ENCODE assay signal across 19 cellular contexts in the genomic region with DNA sequence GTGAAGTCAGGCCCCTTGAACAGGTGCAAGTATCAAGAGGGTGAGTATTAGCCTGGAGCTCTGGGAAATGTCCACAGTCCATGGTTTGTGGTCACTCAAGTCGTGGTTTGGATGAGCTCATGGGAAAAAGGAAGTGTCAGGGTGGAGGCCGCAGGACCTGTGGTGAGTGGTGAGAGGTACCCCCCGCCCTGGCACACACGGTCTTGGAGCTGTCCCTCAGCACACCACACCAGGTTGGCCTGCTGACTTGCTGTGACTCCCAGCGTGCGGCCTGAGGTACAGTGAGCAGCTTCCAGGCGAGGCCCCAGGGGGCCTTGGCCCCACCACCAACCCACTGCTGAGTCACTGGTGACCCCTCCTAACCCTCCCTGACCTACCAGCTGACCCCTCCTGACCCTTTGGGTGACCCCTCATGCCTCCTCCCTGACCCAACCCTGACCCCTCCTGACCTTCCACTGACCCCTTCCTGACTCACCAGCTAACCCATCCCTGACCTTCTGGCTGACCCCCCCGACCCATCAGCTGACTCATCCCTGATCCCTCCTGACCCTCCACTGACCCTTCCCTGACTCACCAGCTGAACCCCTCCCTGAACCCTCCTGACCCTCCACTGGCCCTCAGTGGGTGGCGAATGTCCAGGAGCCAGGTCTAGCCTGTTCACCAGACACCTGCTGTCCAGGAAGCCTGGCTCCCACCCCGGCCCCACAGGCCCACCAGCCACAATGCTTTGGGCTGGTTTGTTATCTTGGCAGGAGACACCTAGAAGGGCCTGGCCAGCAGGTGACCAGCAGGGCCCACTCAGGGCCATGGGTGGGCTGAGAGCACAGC. TPM values are rescaled to one million over a fixed set of nuclear protein-coding genes. Genes with fewer than 3 reads are reported as not detected.
DNase-seq lines count a peak whose midpoint lies in the region; ATAC-seq, FAIRE-seq and TF ChIP-seq lines count a peak whose summit lies in the region.
"Had no signal": no experiment of that assay in that cellular context is flagged by ENCODE, and none has a peak within 500 bp of the region (broad histone marks: within the 10 kb centered on the region; RNA-seq: fewer than 3 reads in every experiment).

No MANE protein-coding gene starts in this region.

- peak; percentile 10 for ATAC-seq in stimulated activated naive CD8-positive, alpha-beta T cell treated with anti-CD3 and anti-CD28 coated beads, Interleukin-15, Interleukin-2, amounts not matched to agents 100 U/mL and 50 U/mL, for 24 hours
- no peak for ATAC-seq in stimulated activated naive CD8-positive, alpha-beta T cell treated with anti-CD3 and anti-CD28 coated beads, Interleukin-15, amount 100 ng/mL, for 72 hours
- ATAC-seq in HepG2: peak; percentile 76
- no peak for ATAC-seq in GM21723 (IDR thresholded peaks at IDR 0.05; ENCODE audit: unreplicated experiment)

- H4K20me1 ChIP-seq in HepG2 (ENCODE audit: insufficient read depth, low read length): no peaks in the 10 kb centered on the region; the same call in 1 of the 2 replicates

- no peak overlapping the region for H3K27ac ChIP-seq in HepG2 (ENCODE audit: extremely low read length, insufficient read depth, low read length)
- H3K27ac ChIP-seq: breast epithelium, neutrophil, Peyer's patch, vagina had no signal

- H3K4me1 Mint-ChIP-seq in stimulated activated naive CD8-positive, alpha-beta T cell treated with anti-CD3 and anti-CD28 coated beads, Interleukin-15, amount 100 ng/mL, for 72 hours: peaks cover 44% of the 10 kb centered on the region
- H3K4me1 Mint-ChIP-seq in Calu3 (ENCODE audit: low read depth, unreplicated experiment): peaks cover 34% of the 10 kb centered on the region

- H3K9ac ChIP-seq in HepG2 (ENCODE audit: insufficient read depth, low read depth, low read length): no peak overlapping the region

- peaks cover 28% of the 10 kb centered on the region for H3K4me1 ChIP-seq in HepG2 (ENCODE audit: insufficient read depth, low read length)
- H3K4me1 ChIP-seq: breast epithelium had no signal

- TF ChIP-seq POLR2A in HepG2 (IDR thresholded peaks at IDR 0.05; ENCODE audit: insufficient read depth in 1 of 2, low read depth in 2 of 2, low read length in 2 of 2): no peak

- no TSS peak for BruUV-seq in HepG2 (replicated peaks; lab: Mats Ljungman, UMichigan)
- no TSS peak for BruUV-seq in Calu3 (replicated peaks; lab: Mats Ljungman, UMichigan)

- TF ChIP-seq EP300 in HepG2 (IDR thresholded peaks at IDR 0.05; ENCODE audit: low read depth in 2 of 2, low read length in 2 of 2) (0 out of 4 replicates have a peak, but pooled peaks of 1 of the 2 experiments have one; percentile 22), HepG2 (CRISPR knock-in tag; IDR thresholded peaks at IDR 0.05; ENCODE audit: borderline replicate concordance) (no peak)

- CTCF ChIA-PET in HepG2 (lab: Yijun Ruan, JAX; ENCODE audit: low intra/inter-chr PET ratio, low total read pairs) (no interaction called here), Calu3 (lab: Charles Lee) (interaction anchor here (0.6 to 0.8 kb wide), 2 partner anchors 46 to 70 kb away, joined by 5 to 6 read pairs; partner anchors contain the start of gene TRIM11)

- no peaks in the 10 kb centered on the region for H3K27me3 ChIP-seq in HepG2 (ENCODE audit: control insufficient read depth in 1 of 2, insufficient read depth in 2 of 2, low read length in 2 of 2)
- H3K27me3 ChIP-seq: breast epithelium, Peyer's patch, vagina had no signal

- under 1% methylated on average over 7 of the region's 10 CpGs for WGBS in HepG2 (ENCODE audit: low lambda C conversion rate)

- H3K36me3 ChIP-seq in HepG2 (replicated peaks in 1 of 2; ENCODE audit: control insufficient read depth in 1 of 2, insufficient read depth in 2 of 2, low read length in 2 of 2): no peaks in the 10 kb centered on the region
- H3K36me3 ChIP-seq: breast epithelium, neutrophil, Peyer's patch, vagina had no signal

- H3K27ac Mint-ChIP-seq in stimulated activated naive CD8-positive, alpha-beta T cell treated with anti-CD3 and anti-CD28 coated beads, Interleukin-15, amount 100 ng/mL, for 72 hours: no peak overlapping the region
- H3K27ac Mint-ChIP-seq in Calu3 (ENCODE audit: unreplicated experiment): no peak overlapping the region

- in situ Hi-C loops in HepG2 (cut with HindIII; ENCODE audit: extremely low pct_ligation_motif_present, low pct_unique_long_range_greater_than_20kb): no loop called here

- POLR2A ChIA-PET in HepG2 (lab: Yijun Ruan, JAX): interaction anchor here (0.7 to 1.0 kb wide), 3 partner anchors 19 to 46 kb away, joined by 3 to 4 read pairs (median 3); partner anchors contain the start of gene TRIM11

- intact Hi-C loops in HepG2 (cut with micrococcal nuclease; ENCODE audit: unreplicated experiment): loop anchor here (10.0 kb wide), 1 partner anchor 968 kb away; no protein-coding TSS in a partner anchor
- intact Hi-C loops in Calu3 (cut with micrococcal nuclease; ENCODE audit: unreplicated experiment): no loop called here

- peaks cover 26% of the 10 kb centered on the region for H3K36me3 Mint-ChIP-seq in Calu3 (ENCODE audit: insufficient read depth, unreplicated experiment)

- H3K4me3 ChIP-seq in HepG2 (replicated peaks in 1 of 3; ENCODE audit: insufficient read depth in 1 of 3, low read depth in 2 of 3, low read length in 3 of 3): no peak overlapping the region
- H3K4me3 ChIP-seq: breast epithelium, Peyer's patch, vagina had no signal

- H2AFZ ChIP-seq in HepG2 (ENCODE audit: low read length): no peak overlapping the region

- no peak for DNase-seq in stimulated activated naive CD8-positive, alpha-beta T cell treated with anti-CD3 and anti-CD28 coated beads, Interleukin-15, Interleukin-2, amounts not matched to agents 100 U/mL and 50 U/mL, for 24 hours
- DNase-seq in stimulated activated naive CD8-positive, alpha-beta T cell treated with anti-CD3 and anti-CD28 coated beads, Interleukin-15, amount 100 ng/mL, for 72 hours: no peak
- peak; percentile 39 for DNase-seq in SKM-1 treated with dmso at 0.1 percent for 144 hours (lab: John Stamatoyannopoulos, UW; ENCODE audit: unreplicated experiment)
- DNase-seq in HepG2 (ENCODE audit: low spot score): no peak
- no peak for DNase-seq in NCI-H774 (lab: John Stamatoyannopoulos, UW)
- DNase-seq in NCI-H2171 (lab: John Stamatoyannopoulos, UW): no peak
- DNase-seq in Calu3: no peak
- DNase-seq: activated gamma-delta T cell; KG1; NCI-H187; NCI-H524; Peyer's patch; stimulated activated naive CD4-positive, alpha-beta T cell had no signal

- TF ChIP-seq RAD21 in HepG2 (CRISPR knock-in tag; IDR thresholded peaks at IDR 0.05): no peak

- TF ChIP-seq CTCF in HepG2 (CRISPR knock-in tag; IDR thresholded peaks at IDR 0.05): no peak
- no peak for TF ChIP-seq CTCF in Calu3 (IDR thresholded peaks at IDR 0.05; ENCODE audit: unreplicated experiment)

- FAIRE-seq in HepG2 (lab: Jason Lieb, UNC): no peak
- FAIRE-seq: GM18507, TTC549 had no signal

- H3K4me3 Mint-ChIP-seq in stimulated activated naive CD8-positive, alpha-beta T cell treated with anti-CD3 and anti-CD28 coated beads, Interleukin-15, amount 100 ng/mL, for 72 hours: no peak overlapping the region
- H3K4me3 Mint-ChIP-seq in Calu3 (ENCODE audit: low read depth, unreplicated experiment): no peak overlapping the region

- no peak overlapping the region for H3K4me2 ChIP-seq in HepG2 (ENCODE audit: low read depth, low read length)

- H3K9me3 ChIP-seq in HepG2 (ENCODE audit: low read length): no peaks in the 10 kb centered on the region
- H3K9me3 ChIP-seq: breast epithelium, neutrophil, Peyer's patch, vagina had no signal

- no peaks in the 10 kb centered on the region for H3K9me3 Mint-ChIP-seq in stimulated activated naive CD8-positive, alpha-beta T cell treated with anti-CD3 and anti-CD28 coated beads, Interleukin-15, amount 100 ng/mL, for 72 hours
- no peaks in the 10 kb centered on the region for H3K9me3 Mint-ChIP-seq in Calu3 (ENCODE audit: low read depth, unreplicated experiment)

- H3K27me3 Mint-ChIP-seq in stimulated activated naive CD8-positive, alpha-beta T cell treated with anti-CD3 and anti-CD28 coated beads, Interleukin-15, amount 100 ng/mL, for 72 hours: peaks cover 15% of the 10 kb centered on the region
- no peaks in the 10 kb centered on the region for H3K27me3 Mint-ChIP-seq in Calu3 (ENCODE audit: unreplicated experiment)

- H3K79me2 ChIP-seq in HepG2 (ENCODE audit: insufficient read depth, low read length): no peaks in the 10 kb centered on the region

RNA-seq across cellular contexts. Expression of gene RNF187, which starts 34.8 kb away (rescaled TPM):
- total RNA-seq in HepG2 (2016; rRNA removed; fragmentation: Illumina TruSeq; extraction: Trizol) (43.0 and 59.4 TPM in 2 replicates), Calu3 (2022) (87.1 and 99.2 TPM in 2 replicates)
- 8.6 and 11.6 TPM in 2 replicates for total RNA-seq in HepG2 (2016; cell fraction: cytosol; rRNA removed; fragmentation: Illumina TruSeq; extraction: Trizol; ENCODE audit: low read depth)
- 41.8 and 57.0 TPM in 2 replicates for total RNA-seq in HepG2 (2016; cell fraction: insoluble cytoplasmic fraction; rRNA removed; fragmentation: Illumina TruSeq; extraction: Trizol)
- 21.8 and 27.3 TPM in 2 replicates for total RNA-seq in HepG2 (2016; cell fraction: membrane; rRNA removed; fragmentation: Illumina TruSeq; extraction: Trizol)
- 22.1 and 22.9 TPM in 2 replicates for total RNA-seq in HepG2 (2016; cell fraction: nucleus; rRNA removed; fragmentation: Illumina TruSeq; extraction: Trizol)
- 41.2 and 41.3 TPM in 2 replicates for polyA plus RNA-seq in HepG2 (2011; rRNA removed)
- 38.3 TPM in 2 replicates for polyA plus RNA-seq in HepG2 (2011; cell fraction: cytosol; rRNA removed)
- 22.6 and 27.4 TPM in 2 replicates for polyA plus RNA-seq in HepG2 (2011; cell fraction: nucleus; rRNA removed)
- polyA plus RNA-seq in HepG2 (2012): 48.3 and 79.3 TPM in 2 replicates
- 10.5 and 14.2 TPM in 2 replicates for polyA plus RNA-seq in HepG2 (2016; cell fraction: cytosol; fragmentation: Illumina TruSeq; extraction: Trizol; ENCODE audit: low read depth)
- polyA plus RNA-seq in HepG2 (2016; cell fraction: insoluble cytoplasmic fraction; fragmentation: Illumina TruSeq; extraction: Trizol; ENCODE audit: low read depth): 64.2 and 75.2 TPM in 2 replicates
- 22.9 and 27.3 TPM in 2 replicates for polyA plus RNA-seq in HepG2 (2016; cell fraction: membrane; fragmentation: Illumina TruSeq; extraction: Trizol; ENCODE audit: low read depth)
- polyA plus RNA-seq in HepG2 (2016; cell fraction: nucleus; fragmentation: Illumina TruSeq; extraction: Trizol; ENCODE audit: insufficient read depth, low read depth): 45.5 and 53.2 TPM in 2 replicates
- polyA minus RNA-seq in HepG2 (2011; rRNA and poly(A)+ RNA removed; ENCODE audit: low replicate concordance): 55.5 and 56.5 TPM in 2 replicates
- 29.7 and 36.4 TPM in 2 replicates for polyA minus RNA-seq in HepG2 (2011; cell fraction: cytosol; rRNA and poly(A)+ RNA removed)
- polyA minus RNA-seq in HepG2 (2011; cell fraction: nucleus; rRNA and poly(A)+ RNA removed): 16.2 and 16.4 TPM in 2 replicates

RNA-seq across cellular contexts. Expression of gene TRIM17, which starts 35.7 kb away (rescaled TPM):
- total RNA-seq in HepG2 (2016; rRNA removed; fragmentation: Illumina TruSeq; extraction: Trizol): 0.64 TPM in 1 of 2 replicates, not detected in the other
- total RNA-seq in HepG2 (2016; cell fraction: cytosol; rRNA removed; fragmentation: Illumina TruSeq; extraction: Trizol; ENCODE audit: low read depth): not detected in 2 replicates
- total RNA-seq in HepG2 (2016; cell fraction: insoluble cytoplasmic fraction; rRNA removed; fragmentation: Illumina TruSeq; extraction: Trizol): 0.10 and 0.45 TPM in 2 replicates
- not detected in 2 replicates for total RNA-seq in HepG2 (2016; cell fraction: membrane; rRNA removed; fragmentation: Illumina TruSeq; extraction: Trizol)
- total RNA-seq in HepG2 (2016; cell fraction: nucleus; rRNA removed; fragmentation: Illumina TruSeq; extraction: Trizol): 0.72 and 0.81 TPM in 2 replicates
- 0.22 and 0.32 TPM in 2 replicates for polyA plus RNA-seq in HepG2 (2011; rRNA removed)
- 0.10 and 0.11 TPM in 2 replicates for polyA plus RNA-seq in HepG2 (2011; cell fraction: cytosol; rRNA removed)
- 1.6 and 1.9 TPM in 2 replicates for polyA plus RNA-seq in HepG2 (2011; cell fraction: nucleus; rRNA removed)
- 0.24 and 0.27 TPM in 2 replicates for polyA plus RNA-seq in HepG2 (2012)
- not detected in 2 replicates for polyA plus RNA-seq in HepG2 (2016; cell fraction: cytosol; fragmentation: Illumina TruSeq; extraction: Trizol; ENCODE audit: low read depth)
- polyA plus RNA-seq in HepG2 (2016; cell fraction: insoluble cytoplasmic fraction; fragmentation: Illumina TruSeq; extraction: Trizol; ENCODE audit: low read depth): 0.14 and 0.22 TPM in 2 replicates
- polyA plus RNA-seq in HepG2 (2016; cell fraction: membrane; fragmentation: Illumina TruSeq; extraction: Trizol; ENCODE audit: low read depth): not detected in 2 replicates
- 1.2 and 1.4 TPM in 2 replicates for polyA plus RNA-seq in HepG2 (2016; cell fraction: nucleus; fragmentation: Illumina TruSeq; extraction: Trizol; ENCODE audit: insufficient read depth, low read depth)
- polyA minus RNA-seq in HepG2 (2011; rRNA and poly(A)+ RNA removed; ENCODE audit: low replicate concordance): 0.58 TPM in 1 of 2 replicates, not detected in the other
- not detected in 2 replicates for polyA minus RNA-seq in HepG2 (2011; cell fraction: cytosol; rRNA and poly(A)+ RNA removed)
- 0.64 and 0.75 TPM in 2 replicates for polyA minus RNA-seq in HepG2 (2011; cell fraction: nucleus; rRNA and poly(A)+ RNA removed)
- total RNA-seq in Calu3 (2022): 2.3 and 3.8 TPM in 2 replicates

RNA-seq across cellular contexts. Expression of gene TRIM11, which starts 45.8 kb away (rescaled TPM):
- total RNA-seq in HepG2 (2016; rRNA removed; fragmentation: Illumina TruSeq; extraction: Trizol) (9.7 and 16.1 TPM in 2 replicates), Calu3 (2022) (62.9 and 68.2 TPM in 2 replicates)
- 8.8 and 9.6 TPM in 2 replicates for total RNA-seq in HepG2 (2016; cell fraction: cytosol; rRNA removed; fragmentation: Illumina TruSeq; extraction: Trizol; ENCODE audit: low read depth)
- total RNA-seq in HepG2 (2016; cell fraction: insoluble cytoplasmic fraction; rRNA removed; fragmentation: Illumina TruSeq; extraction: Trizol): 10.0 and 15.4 TPM in 2 replicates
- 12.1 and 13.4 TPM in 2 replicates for total RNA-seq in HepG2 (2016; cell fraction: membrane; rRNA removed; fragmentation: Illumina TruSeq; extraction: Trizol)
- 16.6 and 19.2 TPM in 2 replicates for total RNA-seq in HepG2 (2016; cell fraction: nucleus; rRNA removed; fragmentation: Illumina TruSeq; extraction: Trizol)
- 6.3 and 8.8 TPM in 2 replicates for polyA plus RNA-seq in HepG2 (2011; rRNA removed)
- polyA plus RNA-seq in HepG2 (2011; cell fraction: cytosol; rRNA removed): 4.7 and 6.1 TPM in 2 replicates
- 33.2 and 33.5 TPM in 2 replicates for polyA plus RNA-seq in HepG2 (2011; cell fraction: nucleus; rRNA removed)
- 7.8 and 13.4 TPM in 2 replicates for polyA plus RNA-seq in HepG2 (2012)
- polyA plus RNA-seq in HepG2 (2016; cell fraction: cytosol; fragmentation: Illumina TruSeq; extraction: Trizol; ENCODE audit: low read depth): 1.3 and 1.5 TPM in 2 replicates
- polyA plus RNA-seq in HepG2 (2016; cell fraction: insoluble cytoplasmic fraction; fragmentation: Illumina TruSeq; extraction: Trizol; ENCODE audit: low read depth): 9.6 and 11.4 TPM in 2 replicates
- polyA plus RNA-seq in HepG2 (2016; cell fraction: membrane; fragmentation: Illumina TruSeq; extraction: Trizol; ENCODE audit: low read depth): 2.2 and 2.7 TPM in 2 replicates
- polyA plus RNA-seq in HepG2 (2016; cell fraction: nucleus; fragmentation: Illumina TruSeq; extraction: Trizol; ENCODE audit: insufficient read depth, low read depth): 33.8 and 38.7 TPM in 2 replicates
- polyA minus RNA-seq in HepG2 (2011; rRNA and poly(A)+ RNA removed; ENCODE audit: low replicate concordance): 19.6 and 39.2 TPM in 2 replicates
- polyA minus RNA-seq in HepG2 (2011; cell fraction: cytosol; rRNA and poly(A)+ RNA removed): 6.6 and 7.0 TPM in 2 replicates
- polyA minus RNA-seq in HepG2 (2011; cell fraction: nucleus; rRNA and poly(A)+ RNA removed): 17.0 and 20.8 TPM in 2 replicates

Comparison
In these comparisons a context has a peak if more than half of its experiments do, and no peak if none do; other contexts are left out.
1. ATAC-seq: peak in stimulated activated naive CD8-positive, alpha-beta T cell treated with anti-CD3 and anti-CD28 coated beads, Interleukin-15, Interleukin-2, amounts not matched to agents 100 U/mL and 50 U/mL, for 24 hours (single experiment) and HepG2 (single experiment); none in stimulated activated naive CD8-positive, alpha-beta T cell treated with anti-CD3 and anti-CD28 coated beads, Interleukin-15, amount 100 ng/mL, for 72 hours (single experiment) and GM21723 (single experiment).